In the genomic region with DNA sequence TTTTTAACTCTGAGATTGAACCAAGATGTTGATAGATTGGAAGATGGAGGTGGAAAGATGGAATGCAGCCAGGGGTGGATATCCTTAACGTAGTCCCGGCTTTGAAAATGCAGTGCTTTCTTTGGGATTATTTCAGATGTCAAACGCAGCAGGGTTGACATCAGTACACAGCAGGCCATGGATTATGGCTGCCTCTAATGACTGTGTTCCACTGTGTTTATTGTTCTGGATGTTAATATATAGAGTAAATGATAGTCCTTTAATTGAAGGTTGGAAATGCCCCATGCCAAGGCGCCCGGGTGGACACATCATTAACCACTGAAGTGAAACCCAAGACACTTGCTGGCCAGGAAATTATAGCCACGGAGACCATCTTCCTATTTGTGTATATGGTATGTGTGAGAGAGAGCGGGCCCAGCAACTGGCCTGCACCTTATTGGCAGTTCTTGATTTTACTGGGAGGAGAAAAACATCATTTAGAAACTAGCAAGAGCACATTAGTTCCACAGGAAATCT, we compare ENCODE assay signal across 2 cellular contexts.
TF ChIP-seq lines count a peak whose summit lies in the region.

No MANE protein-coding gene starts in this region.

TF ChIP-seq in GM23338, 12 proteins besides CTCF, POLR2A, EP300 and RAD21:
- TF ChIP-seq STAT1 (IDR thresholded peaks at IDR 0.05; ENCODE audit: unreplicated experiment) (no peak), NANOG (IDR thresholded peaks at IDR 0.05; ENCODE audit: borderline replicate concordance) (no peak), POLR2AphosphoS5 (IDR thresholded peaks at IDR 0.05; ENCODE audit: low read depth) (no peak), ZNF331 (CRISPR knock-in tag; IDR thresholded peaks at IDR 0.05; ENCODE audit: low read depth) (no peak), ZNF114 (CRISPR knock-in tag; IDR thresholded peaks at IDR 0.05) (no peak), REST (IDR thresholded peaks at IDR 0.05; ENCODE audit: unreplicated experiment) (no peak)

TF ChIP-seq in H1, 55 proteins besides CTCF, POLR2A, EP300 and RAD21:
- no peak for TF ChIP-seq SIX5 (IDR thresholded peaks at IDR 0.05; ENCODE audit: low read depth, low read length)
- TF ChIP-seq CHD1 (IDR thresholded peaks at IDR 0.05; ENCODE audit: low read depth, low read length): no peak
- TF ChIP-seq HDAC6 (IDR thresholded peaks at IDR 0.05; ENCODE audit: low read depth, low read length): no peak
